34 cellular contexts compared by ENCODE assay signal in genomic region chr7:25868509-25868908, GRCh38.
DNase-seq lines count a peak whose midpoint lies in the region; ATAC-seq, FAIRE-seq and TF ChIP-seq lines count a peak whose summit lies in the region.
"Had no signal": no experiment of that assay in that cellular context is flagged by ENCODE, and none has a peak within 500 bp of the region (broad histone marks: within the 10 kb centered on the region; RNA-seq: fewer than 3 reads in every experiment).

No MANE protein-coding gene starts in this region.

- POLR2A ChIA-PET in HCT116 (lab: Charles Lee) = no interaction called here

- RAD21 ChIA-PET in HCT116 (lab: Charles Lee; ENCODE audit: low non-redundant PET in 1 of 2, low total read pairs in 2 of 2, uncharacterized antibody in 2 of 2, unreplicated experiment in 2 of 2) = no interaction called here

- no peaks in the 10 kb centered on the region for H3K4me1 Mint-ChIP-seq in IgD-negative memory B cell
- H3K4me1 Mint-ChIP-seq: B cell; CD14-positive monocyte; CD4-positive, alpha-beta memory T cell; CD4-positive, CD25-positive, alpha-beta regulatory T cell had no signal

- no peaks in the 10 kb centered on the region for H3K9me2 ChIP-seq in HCT116 (ENCODE audit: insufficient read depth)

- no peak overlapping the region for H3K4me3 ChIP-seq in HCT116 (replicated peaks in 1 of 2; ENCODE audit: low read depth in 1 of 2, low read length in 2 of 2)
- H3K4me3 ChIP-seq: A549; BLaER1; BLaER1 treated with 17β-estradiol and CSF1 and Interleukin-3, amounts not matched to agents 10 nM and 100 nM had no signal

- H3K9me3 ChIP-seq in HCT116 (ENCODE audit: control insufficient read depth in 1 of 2, insufficient read depth in 1 of 2, low read depth in 1 of 2, low read length in 2 of 2) = no peaks in the 10 kb centered on the region
- H3K9me3 ChIP-seq: A549; BE2C; BLaER1; BLaER1 treated with 17β-estradiol and CSF1 and Interleukin-3, amounts not matched to agents 10 nM and 100 nM; Caco-2 had no signal

- CTCF ChIA-PET in HCT116 (lab: Charles Lee) = no interaction called here

- no TSS peak for BruUV-seq in HCT116 (replicated peaks; lab: Mats Ljungman, UMichigan)

- intact Hi-C loops in HCT116 (cut with micrococcal nuclease) = loop anchor here (10.0 kb wide), 1 partner anchor 1296 kb away; the partner anchor contains the start of gene HOXA9

- peak; percentile 27 for FAIRE-seq in G401.6 (lab: Jason Lieb, UNC)
- FAIRE-seq: A204.1, A549, D721Med had no signal

- peak overlapping the region in 2 of 3 donors; percentile 23 to 39 for H3K27ac Mint-ChIP-seq in IgD-negative memory B cell
- H3K27ac Mint-ChIP-seq: B cell; CD4-positive, alpha-beta memory T cell; CD4-positive, alpha-beta T cell; CD4-positive, CD25-positive, alpha-beta regulatory T cell; CD8-positive, alpha-beta T cell had no signal

- H3K36me3 ChIP-seq in HCT116 (ENCODE audit: control insufficient read depth in 1 of 2, insufficient read depth in 2 of 2, low read length in 2 of 2) = no peaks in the 10 kb centered on the region
- H3K36me3 ChIP-seq: BE2C; BLaER1; BLaER1 treated with 17β-estradiol and CSF1 and Interleukin-3, amounts not matched to agents 10 nM and 100 nM had no signal

- no peak overlapping the region for H3K4me3 Mint-ChIP-seq in IgD-negative memory B cell
- H3K4me3 Mint-ChIP-seq: B cell; CD4-positive, alpha-beta memory T cell; CD4-positive, alpha-beta T cell; CD4-positive, CD25-positive, alpha-beta regulatory T cell; CD8-positive, alpha-beta memory T cell; CD8-positive, alpha-beta T cell had no signal

- no peaks in the 10 kb centered on the region; the same call in 1 of the 2 replicates for H4K20me1 ChIP-seq in HCT116 (ENCODE audit: insufficient read depth)

- H3K79me2 ChIP-seq in HCT116 (ENCODE audit: insufficient read depth, low read length) = no peaks in the 10 kb centered on the region

- no peak overlapping the region for H3K4me2 ChIP-seq in HCT116 (ENCODE audit: low read length)
- H3K4me2 ChIP-seq: A549; BLaER1; BLaER1 treated with 17β-estradiol and CSF1 and Interleukin-3, amounts not matched to agents 10 nM and 100 nM had no signal

- no peak for TF ChIP-seq CTCF in HCT116 (IDR thresholded peaks at IDR 0.05 in 2 of 3, conservative IDR thresholded peaks at IDR 0.05 in 1 of 3; ENCODE audit: borderline replicate concordance in 1 of 3, insufficient read depth in 1 of 3, low read depth in 2 of 3, low read length in 2 of 3)

- no peak for TF ChIP-seq RAD21 in HCT116 (IDR thresholded peaks at IDR 0.05; ENCODE audit: low read depth)

- H3K4me1 ChIP-seq in HCT116 (ENCODE audit: control insufficient read depth in 1 of 2, insufficient read depth in 2 of 2, low read length in 2 of 2) = no peaks in the 10 kb centered on the region
- H3K4me1 ChIP-seq: A549; BE2C; BLaER1; BLaER1 treated with 17β-estradiol and CSF1 and Interleukin-3, amounts not matched to agents 10 nM and 100 nM; Caco-2 had no signal

- H3K9me3 Mint-ChIP-seq in IgD-negative memory B cell = peaks cover 0 to 1% (median 0%) of the 10 kb centered on the region in 3 donors
- H3K9me3 Mint-ChIP-seq: CD4-positive, alpha-beta T cell; CD8-positive, alpha-beta T cell had no signal

- no peak for DNase-seq in HCT116 (ENCODE audit: low read depth, low spot score)
- DNase-seq in DMS 273 treated with DMSO at 0.1 percent for 48 hours (lab: John Stamatoyannopoulos, UW) = no peak
- DNase-seq: 8988T; ACHN; AML-193; BE2C; C1 segment of cervical spinal cord; Caco-2; Calu3; CD4-positive, alpha-beta memory T cell; CD4-positive, alpha-beta T cell; CD4-positive, CD25-positive, alpha-beta regulatory T cell; CD8-positive, alpha-beta memory T cell; CD8-positive, alpha-beta T cell; COR-L47; DMS153; DMS53; DMS79; DMS79 treated with DMSO at 0.1 percent for 48 hours; DND-41; EL had no signal

- H3K36me3 Mint-ChIP-seq in IgD-negative memory B cell = no peaks in the 10 kb centered on the region
- H3K36me3 Mint-ChIP-seq: CD4-positive, alpha-beta memory T cell; CD4-positive, CD25-positive, alpha-beta regulatory T cell; CD8-positive, alpha-beta T cell had no signal

- no peak for TF ChIP-seq POLR2A in HCT116 (IDR thresholded peaks at IDR 0.05; ENCODE audit: borderline replicate concordance, extremely low read depth, insufficient read depth, insufficient read length)

- H3K27me3 Mint-ChIP-seq in IgD-negative memory B cell = peaks cover 52% of the 10 kb centered on the region

- no peak overlapping the region for H2AFZ ChIP-seq in HCT116 (ENCODE audit: low read depth, low read length, poor library complexity, severe bottlenecking)

- no peak overlapping the region for H3K9ac ChIP-seq in HCT116 (ENCODE audit: low read length)
- H3K9ac ChIP-seq: BLaER1; BLaER1 treated with 17β-estradiol and CSF1 and Interleukin-3, amounts not matched to agents 10 nM and 100 nM had no signal

- ATAC-seq in HCT116 (no peak), HG02885 (IDR thresholded peaks at IDR 0.05; ENCODE audit: poor library complexity, unreplicated experiment) (no peak), HG03135 (IDR thresholded peaks at IDR 0.05; ENCODE audit: unreplicated experiment) (no peak)
- ATAC-seq: CD8-positive, alpha-beta T cell had no signal

- peaks cover 84% of the 10 kb centered on the region for H3K27me3 ChIP-seq in HCT116 (ENCODE audit: insufficient read depth, low read length)

- H3K27ac ChIP-seq in HCT116 (ENCODE audit: low read depth, low read length) = no peak overlapping the region
- H3K27ac ChIP-seq: 22Rv1; A549; BLaER1; BLaER1 treated with 17β-estradiol and CSF1 and Interleukin-3, amounts not matched to agents 10 nM and 100 nM; C4-2B had no signal

TF ChIP-seq in HCT116, 20 proteins besides CTCF, POLR2A, EP300 and RAD21:
- TF ChIP-seq EZH2phosphoT487 (IDR thresholded peaks at IDR 0.05; ENCODE audit: borderline replicate concordance) (peak; percentile 92; the same call in 1 of the 2 replicates), ZBTB33 (IDR thresholded peaks at IDR 0.05; ENCODE audit: extremely low read depth, insufficient replicate concordance, low read length) (no peak)
